Comparison of ENCODE assay signal across 8 cellular contexts in the genomic region with DNA sequence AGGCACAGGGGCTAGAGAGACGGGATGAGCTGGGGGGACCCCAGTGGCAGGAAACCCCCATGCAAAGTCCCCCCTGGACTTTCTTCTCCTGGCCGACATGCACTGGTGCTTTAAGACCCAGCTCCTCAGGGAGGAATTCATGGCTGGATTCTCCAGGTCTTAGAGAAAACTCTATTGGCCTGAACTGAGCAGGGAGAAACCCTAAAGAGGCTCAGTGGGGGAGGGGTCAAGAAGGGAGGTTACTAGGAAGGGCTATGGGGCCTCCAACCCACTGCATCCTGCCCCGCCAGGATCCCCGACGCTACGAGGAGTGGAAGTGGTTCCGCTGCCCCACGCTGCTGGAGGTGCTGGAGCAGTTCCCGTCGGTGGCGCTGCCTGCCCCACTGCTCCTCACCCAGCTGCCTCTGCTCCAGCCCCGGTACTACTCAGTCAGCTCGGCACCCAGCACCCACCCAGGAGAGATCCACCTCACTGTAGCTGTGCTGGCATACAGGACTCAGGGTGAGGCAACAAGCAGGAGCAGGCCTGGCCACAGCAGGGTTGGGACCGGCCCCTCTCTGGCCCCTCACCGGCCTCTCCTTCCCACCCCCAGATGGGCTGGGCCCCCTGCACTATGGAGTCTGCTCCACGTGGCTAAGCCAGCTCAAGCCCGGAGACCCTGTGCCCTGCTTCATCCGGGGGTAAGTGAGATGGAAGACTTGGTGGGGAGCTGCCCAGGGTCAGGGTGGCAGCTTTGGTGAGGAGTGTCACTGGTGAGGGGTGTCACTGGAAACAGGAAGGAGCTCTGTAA. TPM values are rescaled to one million over a fixed set of nuclear protein-coding genes. Genes with fewer than 3 reads are reported as not detected.
DNase-seq lines count a peak whose midpoint lies in the region; ATAC-seq and TF ChIP-seq lines count a peak whose summit lies in the region.

No MANE protein-coding gene starts in this region.

- peaks cover 14% of the 10 kb centered on the region for H3K36me3 Mint-ChIP-seq in stimulated activated effector memory CD8-positive, alpha-beta T cell treated with anti-CD3 and anti-CD28 coated beads, Interleukin-12 subunit alpha, Interleukin-12 subunit beta, amount 100 ng/mL, for 72 hours
- no peaks in the 10 kb centered on the region for H3K36me3 Mint-ChIP-seq in progenitor cell of endocrine pancreas (ENCODE audit: insufficient read depth)

- H3K9me3 Mint-ChIP-seq in stimulated activated effector memory CD8-positive, alpha-beta T cell treated with anti-CD3 and anti-CD28 coated beads, Interleukin-12 subunit alpha, Interleukin-12 subunit beta, amount 100 ng/mL, for 72 hours, result no peaks in the 10 kb centered on the region
- H3K9me3 Mint-ChIP-seq in progenitor cell of endocrine pancreas (ENCODE audit: low read depth), result no peaks in the 10 kb centered on the region

- peak overlapping the region; percentile 24; the same call in 1 of the 2 replicates for H3K27ac ChIP-seq in WERI-Rb-1

- H3K9me3 ChIP-seq in WERI-Rb-1 (ENCODE audit: severe bottlenecking), result no peaks in the 10 kb centered on the region

- H3K27me3 Mint-ChIP-seq in progenitor cell of endocrine pancreas, result peaks cover 55% of the 10 kb centered on the region

- in situ Hi-C loops in ACHN (cut with HindIII; ENCODE audit: low pct_ligation_motif_present, low pct_unique_long_range_greater_than_20kb, low sequenced_read_pairs), result no loop called here

- TF ChIP-seq CTCF in WERI-Rb-1 (IDR thresholded peaks at IDR 0.05; ENCODE audit: low read depth, low read length) (no peak), fibroblast of pulmonary artery (IDR thresholded peaks at IDR 0.05; ENCODE audit: low read length, missing control alignments) (no peak), progenitor cell of endocrine pancreas (IDR thresholded peaks at IDR 0.05; ENCODE audit: unreplicated experiment) (no peak)

- H3K27me3 ChIP-seq in WERI-Rb-1 (ENCODE audit: insufficient read depth, low read depth, severe bottlenecking), result no peaks in the 10 kb centered on the region

- no peaks in the 10 kb centered on the region for H3K36me3 ChIP-seq in WERI-Rb-1

- no peak overlapping the region for H3K4me3 ChIP-seq in WERI-Rb-1 (ENCODE audit: low read depth, low read length)
- no peak overlapping the region for H3K4me3 ChIP-seq in fibroblast of pulmonary artery (replicated peaks; ENCODE audit: low read depth, low read length)

- peak overlapping the region; percentile 69 for H3K4me3 Mint-ChIP-seq in stimulated activated effector memory CD8-positive, alpha-beta T cell treated with anti-CD3 and anti-CD28 coated beads, Interleukin-12 subunit alpha, Interleukin-12 subunit beta, amount 100 ng/mL, for 72 hours
- no peak overlapping the region for H3K4me3 Mint-ChIP-seq in progenitor cell of endocrine pancreas (ENCODE audit: low read depth)

- peak overlapping the region; percentile 82 for H3K27ac Mint-ChIP-seq in stimulated activated effector memory CD8-positive, alpha-beta T cell treated with anti-CD3 and anti-CD28 coated beads, Interleukin-12 subunit alpha, Interleukin-12 subunit beta, amount 100 ng/mL, for 72 hours
- H3K27ac Mint-ChIP-seq in progenitor cell of endocrine pancreas, result no peak overlapping the region

- DNase-seq in activated T-cell treated with anti-CD3 and anti-CD28 coated beads for 24 hours (ENCODE audit: low read depth) (peak; percentile 31), WERI-Rb-1 (peak; percentile 46), fibroblast of pulmonary artery (ENCODE audit: low read depth) (peak; percentile 32), progenitor cell of endocrine pancreas (ENCODE audit: low spot score, unreplicated experiment) (no peak), NCI-H146 (lab: John Stamatoyannopoulos, UW) (no peak), ACHN (no peak)
- no peak for DNase-seq in activated T-cell treated with anti-CD3 and anti-CD28 coated beads, Interleukin-2, amount 50 U/mL, for 1 hour
- no peak for DNase-seq in stimulated activated effector memory CD8-positive, alpha-beta T cell treated with anti-CD3 and anti-CD28 coated beads, Interleukin-12 subunit alpha, Interleukin-12 subunit beta, amount 100 ng/mL, for 72 hours (ENCODE audit: low spot score in 2 of 2)

- peaks cover 60% of the 10 kb centered on the region for H3K4me1 Mint-ChIP-seq in stimulated activated effector memory CD8-positive, alpha-beta T cell treated with anti-CD3 and anti-CD28 coated beads, Interleukin-12 subunit alpha, Interleukin-12 subunit beta, amount 100 ng/mL, for 72 hours
- peaks cover 3% of the 10 kb centered on the region for H3K4me1 Mint-ChIP-seq in progenitor cell of endocrine pancreas (ENCODE audit: low read depth)

- peak; percentile 25 for ATAC-seq in stimulated activated effector memory CD8-positive, alpha-beta T cell treated with anti-CD3 and anti-CD28 coated beads, Interleukin-12 subunit alpha, Interleukin-12 subunit beta, amount 100 ng/mL, for 72 hours

RNA-seq across cellular contexts. Expression of gene ATG9B, which starts 13.8 kb away (rescaled TPM):
- 0.58 and 0.79 TPM in 2 replicates for total RNA-seq in progenitor cell of endocrine pancreas

RNA-seq across cellular contexts. Expression of gene ABCB8, which starts 17.7 kb away (rescaled TPM):
- total RNA-seq in progenitor cell of endocrine pancreas, result 36.0 and 36.2 TPM in 2 replicates

RNA-seq across cellular contexts. Expression of gene NOS3, which starts 19.7 kb away (rescaled TPM):
- total RNA-seq in progenitor cell of endocrine pancreas, result 0.74 and 1.1 TPM in 2 replicates

RNA-seq across cellular contexts. Expression of gene KCNH2, which starts 32.4 kb away (rescaled TPM):
- 6.9 and 9.4 TPM in 2 replicates for total RNA-seq in progenitor cell of endocrine pancreas

RNA-seq across cellular contexts. Expression of gene ASIC3, which starts 37.8 kb away (rescaled TPM):
- total RNA-seq in progenitor cell of endocrine pancreas, result 3.5 and 5.1 TPM in 2 replicates

Comparison
In these comparisons a context has a peak if more than half of its experiments do, and no peak if none do; other contexts are left out.
1. DNase-seq: peak in activated T-cell treated with anti-CD3 and anti-CD28 coated beads for 24 hours (single experiment), WERI-Rb-1 (single experiment) and fibroblast of pulmonary artery (single experiment); none in activated T-cell treated with anti-CD3 and anti-CD28 coated beads, Interleukin-2, amount 50 U/mL, for 1 hour (single experiment), stimulated activated effector memory CD8-positive, alpha-beta T cell treated with anti-CD3 and anti-CD28 coated beads, Interleukin-12 subunit alpha, Interleukin-12 subunit beta, amount 100 ng/mL, for 72 hours (0 of 2), progenitor cell of endocrine pancreas (single experiment), NCI-H146 (single experiment) and ACHN (single experiment).